ENCODE assay signal across 8 cellular contexts in genomic region chr18:2104620-2105462, GRCh38.
DNase-seq lines count a peak whose midpoint lies in the region; ATAC-seq and TF ChIP-seq lines count a peak whose summit lies in the region.

No MANE protein-coding gene starts in this region.

- CTCF ChIA-PET in activated CD8-positive, alpha-beta T cell treated with anti-CD3 and anti-CD28 coated beads for 36 hours (lab: Charles Lee): interaction anchor here (0.6 to 4.7 kb wide), 32 partner anchors 8 to 442 kb away, joined by 3 to 36 read pairs (median 4); no protein-coding TSS in a partner anchor

- peaks cover 5% of the 10 kb centered on the region for H3K27me3 Mint-ChIP-seq in activated CD8-positive, alpha-beta T cell treated with anti-CD3 and anti-CD28 coated beads for 36 hours
- no peaks in the 10 kb centered on the region for H3K27me3 Mint-ChIP-seq in nephron progenitor cell (ENCODE audit: low read depth, poor library complexity)

- no peaks in the 10 kb centered on the region for H3K4me1 Mint-ChIP-seq in activated CD8-positive, alpha-beta T cell treated with anti-CD3 and anti-CD28 coated beads for 36 hours (ENCODE audit: low read depth)
- no peaks in the 10 kb centered on the region for H3K4me1 Mint-ChIP-seq in nephron progenitor cell

- POLR2A ChIA-PET in activated CD8-positive, alpha-beta T cell treated with anti-CD3 and anti-CD28 coated beads for 36 hours (lab: Charles Lee): interaction anchor here (0.5 kb wide), 1 partner anchor 1901 kb away, joined by 3 read pairs; no protein-coding TSS in a partner anchor

- no peak overlapping the region for H3K27ac Mint-ChIP-seq in activated CD8-positive, alpha-beta T cell treated with anti-CD3 and anti-CD28 coated beads for 36 hours
- H3K27ac Mint-ChIP-seq in nephron progenitor cell: no peak overlapping the region

- no peaks in the 10 kb centered on the region for H3K9me3 Mint-ChIP-seq in activated CD8-positive, alpha-beta T cell treated with anti-CD3 and anti-CD28 coated beads for 36 hours
- peaks cover 9% of the 10 kb centered on the region for H3K9me3 Mint-ChIP-seq in nephron progenitor cell

- DNase-seq in 8988T (peak; percentile 42), NCI-H1105 (lab: John Stamatoyannopoulos, UW) (peak; percentile 15), nephron progenitor cell (peak; percentile 46), putamen (ENCODE audit: low spot score) (no peak)
- DNase-seq in activated CD8-positive, alpha-beta T cell treated with anti-CD3 and anti-CD28 coated beads for 36 hours: peak; percentile 61

- no peak overlapping the region for H3K4me3 Mint-ChIP-seq in activated CD8-positive, alpha-beta T cell treated with anti-CD3 and anti-CD28 coated beads for 36 hours
- no peak overlapping the region for H3K4me3 Mint-ChIP-seq in nephron progenitor cell

- ATAC-seq in HG02623 (IDR thresholded peaks at IDR 0.05; ENCODE audit: unreplicated experiment) (peak; percentile 88), esophagus mucosa (peak; percentile 75)
- ATAC-seq in activated CD8-positive, alpha-beta T cell treated with anti-CD3 and anti-CD28 coated beads for 36 hours: peak; percentile 58

- H3K36me3 Mint-ChIP-seq in activated CD8-positive, alpha-beta T cell treated with anti-CD3 and anti-CD28 coated beads for 36 hours (ENCODE audit: low read depth): no peaks in the 10 kb centered on the region
- H3K36me3 Mint-ChIP-seq in nephron progenitor cell (ENCODE audit: low read depth): peaks cover 5% of the 10 kb centered on the region

- no peak overlapping the region for H3K4me3 ChIP-seq in GM12875 (ENCODE audit: low read depth, low read length)

- intact Hi-C loops in activated CD8-positive, alpha-beta T cell treated with anti-CD3 and anti-CD28 coated beads for 36 hours (cut with micrococcal nuclease): loop anchor here (10.0 kb wide), 1 partner anchor 120 kb away; no protein-coding TSS in a partner anchor

- TF ChIP-seq CTCF in GM12875 (IDR thresholded peaks at IDR 0.05; ENCODE audit: borderline replicate concordance, insufficient read depth, low read depth, low read length): peak; percentile 87
- TF ChIP-seq CTCF in activated CD8-positive, alpha-beta T cell treated with anti-CD3 and anti-CD28 coated beads for 36 hours (IDR thresholded peaks at IDR 0.05): peak; percentile 89
- peak; percentile 61 for TF ChIP-seq CTCF in nephron progenitor cell (IDR thresholded peaks at IDR 0.05)
